1 cellular context compared by ENCODE assay signal in genomic region chr3:40452876-40453730, GRCh38.
TF ChIP-seq lines count a peak whose summit lies in the region.

No MANE protein-coding gene starts in this region.

TF ChIP-seq in HepG2, 621 proteins besides CTCF, POLR2A, EP300 and RAD21 (continued from another document and continues in another):
- TF ChIP-seq, protein P1, sequence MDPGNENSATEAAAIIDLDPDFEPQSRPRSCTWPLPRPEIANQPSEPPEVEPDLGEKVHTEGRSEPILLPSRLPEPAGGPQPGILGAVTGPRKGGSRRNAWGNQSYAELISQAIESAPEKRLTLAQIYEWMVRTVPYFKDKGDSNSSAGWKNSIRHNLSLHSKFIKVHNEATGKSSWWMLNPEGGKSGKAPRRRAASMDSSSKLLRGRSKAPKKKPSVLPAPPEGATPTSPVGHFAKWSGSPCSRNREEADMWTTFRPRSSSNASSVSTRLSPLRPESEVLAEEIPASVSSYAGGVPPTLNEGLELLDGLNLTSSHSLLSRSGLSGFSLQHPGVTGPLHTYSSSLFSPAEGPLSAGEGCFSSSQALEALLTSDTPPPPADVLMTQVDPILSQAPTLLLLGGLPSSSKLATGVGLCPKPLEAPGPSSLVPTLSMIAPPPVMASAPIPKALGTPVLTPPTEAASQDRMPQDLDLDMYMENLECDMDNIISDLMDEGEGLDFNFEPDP (CRISPR knock-in tag; conservative IDR thresholded peaks at IDR 0.05), result 0 out of 2 replicates have a peak, but pooled peaks have one; percentile 67
- TF ChIP-seq DR1 (CRISPR knock-in tag; IDR thresholded peaks at IDR 0.05) (peak; percentile 85), KDM5A (IDR thresholded peaks at IDR 0.05; ENCODE audit: borderline replicate concordance, low read length) (peak; percentile 76), FOXK1 (CRISPR knock-in tag; IDR thresholded peaks at IDR 0.05; ENCODE audit: borderline replicate concordance, low read depth) (peak; percentile 88; the same call in 1 of the 2 replicates), ZNF557 (CRISPR knock-in tag; IDR thresholded peaks at IDR 0.05) (no peak), MAX (IDR thresholded peaks at IDR 0.05) (peak; percentile 57; the same call in 1 of the 2 replicates), ZNF441 (CRISPR knock-in tag; IDR thresholded peaks at IDR 0.05; ENCODE audit: borderline replicate concordance) (peak; percentile 58; the same call in 1 of the 2 replicates), ZNF292 (CRISPR knock-in tag; IDR thresholded peaks at IDR 0.05; ENCODE audit: borderline replicate concordance, low read depth) (no peak), NFYB (CRISPR knock-in tag; IDR thresholded peaks at IDR 0.05) (peak; percentile 91), MXD3 (CRISPR knock-in tag; IDR thresholded peaks at IDR 0.05) (peak; percentile 88; the same call in 1 of the 2 replicates), MIER2 (CRISPR knock-in tag; IDR thresholded peaks at IDR 0.05) (no peak), ZNF510 (CRISPR knock-in tag; IDR thresholded peaks at IDR 0.05; ENCODE audit: low read depth) (no peak), ZNF709 (CRISPR knock-in tag; IDR thresholded peaks at IDR 0.05) (no peak), SAFB2 (CRISPR knock-in tag; IDR thresholded peaks at IDR 0.05; ENCODE audit: borderline replicate concordance, low read depth) (no peak), ZNF850 (CRISPR knock-in tag; conservative IDR thresholded peaks at IDR 0.05) (no peak), GATAD1 (CRISPR knock-in tag; IDR thresholded peaks at IDR 0.05) (peak; percentile 89), ZNF282 (IDR thresholded peaks at IDR 0.05; ENCODE audit: partially characterized antibody) (no peak), MXD1 (CRISPR knock-in tag; IDR thresholded peaks at IDR 0.05) (no peak), SRSF1 (optimal IDR thresholded peaks at IDR 0.05; ENCODE audit: low read depth, low read length) (peak; percentile 84), ZBTB44 (CRISPR knock-in tag; IDR thresholded peaks at IDR 0.05) (0 out of 2 replicates have a peak, but pooled peaks have one; percentile 13), U2AF2 (IDR thresholded peaks at IDR 0.05; ENCODE audit: low read depth, low read length) (no peak), MTA1 (CRISPR knock-in tag; IDR thresholded peaks at IDR 0.05; ENCODE audit: borderline replicate concordance) (no peak), ZNF83 (CRISPR knock-in tag; IDR thresholded peaks at IDR 0.05; ENCODE audit: borderline replicate concordance) (0 out of 2 replicates have a peak, but pooled peaks have one; percentile 72), KAT8 (CRISPR knock-in tag; IDR thresholded peaks at IDR 0.05) (peak; percentile 86), RFX5 (IDR thresholded peaks at IDR 0.05; ENCODE audit: low read depth, low read length) (peak; percentile 90), SP4 (CRISPR knock-in tag; IDR thresholded peaks at IDR 0.05) (peak; percentile 71), ZNF841 (CRISPR knock-in tag; IDR thresholded peaks at IDR 0.05; ENCODE audit: borderline replicate concordance) (no peak), ZNF879 (CRISPR knock-in tag; IDR thresholded peaks at IDR 0.05) (0 out of 2 replicates have a peak, but pooled peaks have one; percentile 68), MED13 (CRISPR knock-in tag; IDR thresholded peaks at IDR 0.05) (no peak), ZNF205 (CRISPR knock-in tag; IDR thresholded peaks at IDR 0.05) (0 out of 2 replicates have a peak, but pooled peaks have one; percentile 36), ZNF609 (CRISPR knock-in tag; IDR thresholded peaks at IDR 0.05; ENCODE audit: borderline replicate concordance) (no peak), FOXJ3 (CRISPR knock-in tag; IDR thresholded peaks at IDR 0.05; ENCODE audit: borderline replicate concordance) (0 out of 2 replicates have a peak, but pooled peaks have one; percentile 47), ZBTB7B (CRISPR knock-in tag; IDR thresholded peaks at IDR 0.05) (peak; percentile 69; the same call in 1 of the 2 replicates), ETV5 (CRISPR knock-in tag; IDR thresholded peaks at IDR 0.05; ENCODE audit: borderline replicate concordance) (peak; percentile 22; the same call in 1 of the 2 replicates), NAIF1 (CRISPR knock-in tag; IDR thresholded peaks at IDR 0.05; ENCODE audit: borderline replicate concordance) (no peak; the same call in 1 of the 2 replicates), POLR2AphosphoS5 (IDR thresholded peaks at IDR 0.05; ENCODE audit: low read depth, low read length) (peak; percentile 81), SP5 (CRISPR knock-in tag; IDR thresholded peaks at IDR 0.05; ENCODE audit: borderline replicate concordance, low read depth) (peak; percentile 60; the same call in 1 of the 2 replicates), ZNF549 (CRISPR knock-in tag; IDR thresholded peaks at IDR 0.05) (no peak), FOXC1 (CRISPR knock-in tag; IDR thresholded peaks at IDR 0.05; ENCODE audit: borderline replicate concordance) (peak; percentile 73; the same call in 1 of the 2 replicates), ZNF350 (CRISPR knock-in tag; IDR thresholded peaks at IDR 0.05; ENCODE audit: borderline replicate concordance, low read depth) (peak; percentile 93), SAP130 (CRISPR knock-in tag; IDR thresholded peaks at IDR 0.05; ENCODE audit: low read depth) (peak; percentile 91), ZBTB20 (CRISPR knock-in tag; IDR thresholded peaks at IDR 0.05; ENCODE audit: borderline replicate concordance, low read depth) (peak; percentile 62; the same call in 1 of the 2 replicates), ZEB1 (IDR thresholded peaks at IDR 0.05; ENCODE audit: insufficient replicate concordance, low read depth) (no peak), ZNF777 (CRISPR knock-in tag; IDR thresholded peaks at IDR 0.05) (peak; percentile 90; the same call in 1 of the 2 replicates)
- TF ChIP-seq, protein P2, sequence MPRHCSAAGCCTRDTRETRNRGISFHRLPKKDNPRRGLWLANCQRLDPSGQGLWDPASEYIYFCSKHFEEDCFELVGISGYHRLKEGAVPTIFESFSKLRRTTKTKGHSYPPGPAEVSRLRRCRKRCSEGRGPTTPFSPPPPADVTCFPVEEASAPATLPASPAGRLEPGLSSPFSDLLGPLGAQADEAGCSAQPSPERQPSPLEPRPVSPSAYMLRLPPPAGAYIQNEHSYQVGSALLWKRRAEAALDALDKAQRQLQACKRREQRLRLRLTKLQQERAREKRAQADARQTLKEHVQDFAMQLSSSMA (CRISPR knock-in tag; IDR thresholded peaks at IDR 0.05), result peak; percentile 93; the same call in 1 of the 2 replicates
- TF ChIP-seq, protein P3, sequence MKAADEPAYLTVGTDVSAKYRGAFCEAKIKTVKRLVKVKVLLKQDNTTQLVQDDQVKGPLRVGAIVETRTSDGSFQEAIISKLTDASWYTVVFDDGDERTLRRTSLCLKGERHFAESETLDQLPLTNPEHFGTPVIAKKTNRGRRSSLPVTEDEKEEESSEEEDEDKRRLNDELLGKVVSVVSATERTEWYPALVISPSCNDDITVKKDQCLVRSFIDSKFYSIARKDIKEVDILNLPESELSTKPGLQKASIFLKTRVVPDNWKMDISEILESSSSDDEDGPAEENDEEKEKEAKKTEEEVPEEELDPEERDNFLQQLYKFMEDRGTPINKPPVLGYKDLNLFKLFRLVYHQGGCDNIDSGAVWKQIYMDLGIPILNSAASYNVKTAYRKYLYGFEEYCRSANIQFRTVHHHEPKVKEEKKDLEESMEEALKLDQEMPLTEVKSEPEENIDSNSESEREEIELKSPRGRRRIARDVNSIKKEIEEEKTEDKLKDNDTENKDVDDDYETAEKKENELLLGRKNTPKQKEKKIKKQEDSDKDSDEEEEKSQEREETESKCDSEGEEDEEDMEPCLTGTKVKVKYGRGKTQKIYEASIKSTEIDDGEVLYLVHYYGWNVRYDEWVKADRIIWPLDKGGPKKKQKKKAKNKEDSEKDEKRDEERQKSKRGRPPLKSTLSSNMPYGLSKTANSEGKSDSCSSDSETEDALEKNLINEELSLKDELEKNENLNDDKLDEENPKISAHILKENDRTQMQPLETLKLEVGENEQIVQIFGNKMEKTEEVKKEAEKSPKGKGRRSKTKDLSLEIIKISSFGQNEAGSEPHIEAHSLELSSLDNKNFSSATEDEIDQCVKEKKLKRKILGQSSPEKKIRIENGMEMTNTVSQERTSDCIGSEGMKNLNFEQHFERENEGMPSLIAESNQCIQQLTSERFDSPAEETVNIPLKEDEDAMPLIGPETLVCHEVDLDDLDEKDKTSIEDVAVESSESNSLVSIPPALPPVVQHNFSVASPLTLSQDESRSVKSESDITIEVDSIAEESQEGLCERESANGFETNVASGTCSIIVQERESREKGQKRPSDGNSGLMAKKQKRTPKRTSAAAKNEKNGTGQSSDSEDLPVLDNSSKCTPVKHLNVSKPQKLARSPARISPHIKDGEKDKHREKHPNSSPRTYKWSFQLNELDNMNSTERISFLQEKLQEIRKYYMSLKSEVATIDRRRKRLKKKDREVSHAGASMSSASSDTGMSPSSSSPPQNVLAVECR (CRISPR knock-in tag; IDR thresholded peaks at IDR 0.05; ENCODE audit: borderline replicate concordance), result peak; percentile 94
- TF ChIP-seq, protein P4, sequence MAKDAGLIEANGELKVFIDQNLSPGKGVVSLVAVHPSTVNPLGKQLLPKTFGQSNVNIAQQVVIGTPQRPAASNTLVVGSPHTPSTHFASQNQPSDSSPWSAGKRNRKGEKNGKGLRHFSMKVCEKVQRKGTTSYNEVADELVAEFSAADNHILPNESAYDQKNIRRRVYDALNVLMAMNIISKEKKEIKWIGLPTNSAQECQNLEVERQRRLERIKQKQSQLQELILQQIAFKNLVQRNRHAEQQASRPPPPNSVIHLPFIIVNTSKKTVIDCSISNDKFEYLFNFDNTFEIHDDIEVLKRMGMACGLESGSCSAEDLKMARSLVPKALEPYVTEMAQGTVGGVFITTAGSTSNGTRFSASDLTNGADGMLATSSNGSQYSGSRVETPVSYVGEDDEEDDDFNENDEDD (CRISPR knock-in tag; IDR thresholded peaks at IDR 0.05; ENCODE audit: borderline replicate concordance), result 0 out of 2 replicates have a peak, but pooled peaks have one; percentile 36
- TF ChIP-seq, protein P5, sequence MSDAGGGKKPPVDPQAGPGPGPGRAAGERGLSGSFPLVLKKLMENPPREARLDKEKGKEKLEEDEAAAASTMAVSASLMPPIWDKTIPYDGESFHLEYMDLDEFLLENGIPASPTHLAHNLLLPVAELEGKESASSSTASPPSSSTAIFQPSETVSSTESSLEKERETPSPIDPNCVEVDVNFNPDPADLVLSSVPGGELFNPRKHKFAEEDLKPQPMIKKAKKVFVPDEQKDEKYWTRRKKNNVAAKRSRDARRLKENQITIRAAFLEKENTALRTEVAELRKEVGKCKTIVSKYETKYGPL (CRISPR knock-in tag; IDR thresholded peaks at IDR 0.05), result no peak
- TF ChIP-seq, protein P6, sequence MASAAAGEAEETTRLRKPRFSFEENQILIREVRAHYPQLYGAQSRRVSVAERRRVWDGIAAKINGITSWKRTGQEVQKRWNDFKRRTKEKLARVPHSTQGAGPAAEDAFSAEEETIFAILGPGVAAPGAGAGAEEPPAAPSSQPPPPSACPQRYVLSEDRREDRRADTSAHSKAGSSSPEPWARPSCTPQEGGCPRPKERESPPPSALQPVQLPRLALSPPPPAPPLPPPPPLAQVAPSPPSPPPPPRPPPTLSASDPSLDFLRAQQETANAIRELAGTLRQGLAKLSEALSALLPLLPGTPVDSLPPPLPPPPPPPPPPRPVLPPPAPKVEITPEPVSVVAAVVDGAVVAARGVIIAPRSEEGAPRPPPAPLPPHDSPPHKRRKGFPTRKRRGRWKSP (CRISPR knock-in tag; IDR thresholded peaks at IDR 0.05), result peak; percentile 49; the same call in 1 of the 2 replicates
